8 cellular contexts compared by ENCODE assay signal in genomic region chr9:33523397-33524296, GRCh38. TPM values are rescaled to one million over a fixed set of nuclear protein-coding genes. Genes with fewer than 3 reads are reported as not detected.
DNase-seq lines count a peak whose midpoint lies in the region; ATAC-seq, FAIRE-seq and TF ChIP-seq lines count a peak whose summit lies in the region.
"Not testable (repeated sequence)": the region's sequence is repeated elsewhere in the genome, so short reads cannot be mapped to it uniquely, and the experiment has no call there.

TSS of gene ANKRD18B (plus strand) at chr9:33524251. CDS start at chr9:33524490, 239 bp downstream.

- FAIRE-seq in small intestine (lab: Jason Lieb, UNC), result not testable (repeated sequence)

- not testable (repeated sequence) for H3K4me1 Mint-ChIP-seq in endothelial cell (ENCODE audit: unreplicated experiment)

- intact Hi-C loops in left lung (cut with DNase I), result not testable (repeated sequence)

- H3K27ac ChIP-seq in SJSA1; left lung; small intestine (ENCODE audit: low read depth in 1 of 2, low read length in 1 of 2): not testable (repeated sequence)

- H3K4me3 Mint-ChIP-seq in endothelial cell (ENCODE audit: unreplicated experiment), result peak within 1 kb of the TSS; percentile 91

- DNase-seq in A172 (ENCODE audit: low spot score) (peak; percentile 35), NCI-H146 (lab: John Stamatoyannopoulos, UW) (peak; percentile 95), activated T-helper 1 cell treated with Interleukin-2 at 50 U/mL for 16 hours (ENCODE audit: low read depth) (peak; percentile 20), endothelial cell (ENCODE audit: low spot score) (peak; percentile 33), left lung (peak in 1 of 2 donors; percentile 81), small intestine (peak; percentile 9)
- DNase-seq in SJSA1 (ENCODE audit: low read depth in 1 of 2, low spot score in 2 of 2), result not testable (repeated sequence)

- not testable (repeated sequence) for H3K27ac Mint-ChIP-seq in endothelial cell (ENCODE audit: unreplicated experiment)

- not testable (repeated sequence) for H3K27me3 Mint-ChIP-seq in endothelial cell (ENCODE audit: unreplicated experiment)

- not testable (repeated sequence) for H3K36me3 ChIP-seq in SJSA1; left lung; small intestine (ENCODE audit: control insufficient read depth in 2 of 2, insufficient read depth in 2 of 2, low read length in 2 of 2)

- not testable (repeated sequence) for H3K4me1 ChIP-seq in SJSA1 (replicated peaks); small intestine (ENCODE audit: control insufficient read depth in 2 of 2, insufficient read depth in 1 of 2, low read depth in 1 of 2, low read length in 1 of 2)
- H3K4me1 ChIP-seq in left lung, result peaks cover 0 to 12% of the 10 kb centered on the region in 2 donors

- ATAC-seq in left lung, result peak; percentile 97

- H3K4me3 ChIP-seq in SJSA1 (peak within 1 kb of the TSS; percentile 16), left lung (peak within 1 kb of the TSS; percentile 7 to 30), small intestine (ENCODE audit: low read depth in 1 of 2, low read length in 2 of 2) (peak within 1 kb of the TSS in 1 of 2 donors; percentile 15)

- TF ChIP-seq CTCF in GM12872 (IDR thresholded peaks at IDR 0.05; ENCODE audit: insufficient read depth, low read depth, low read length), result peak; percentile 51
- not testable (repeated sequence) for TF ChIP-seq CTCF in endothelial cell (IDR thresholded peaks at IDR 0.05; ENCODE audit: unreplicated experiment); left lung (IDR thresholded peaks at IDR 0.05)

- not testable (repeated sequence) for H3K9me3 ChIP-seq in SJSA1 (replicated peaks); left lung; small intestine (ENCODE audit: control insufficient read depth, low read depth)

- H3K27me3 ChIP-seq in SJSA1 (replicated peaks); small intestine (ENCODE audit: control insufficient read depth in 2 of 2, insufficient read depth in 2 of 2, low read length in 2 of 2): not testable (repeated sequence)
- H3K27me3 ChIP-seq in left lung, result peaks cover 45 to 80% of the 10 kb centered on the region in 2 donors

- 2 to 5% (median 2%) methylated on average over 44 to 73 of the region's 73 CpGs for WGBS in small intestine, 3 donors

- H3K36me3 Mint-ChIP-seq in endothelial cell (ENCODE audit: low read depth, unreplicated experiment), result not testable (repeated sequence)

- H3K9me3 Mint-ChIP-seq in endothelial cell (ENCODE audit: unreplicated experiment), result not testable (repeated sequence)

RNA-seq across cellular contexts. Expression of gene ANKRD18B, which starts in this region (rescaled TPM):
- 10.6 and 12.6 TPM in 2 replicates for total RNA-seq in A172 (2014; rRNA removed; shearing (Covaris generic))
- not detected in 2 replicates for total RNA-seq in SJSA1 (2014; rRNA removed; shearing (Covaris generic))
- total RNA-seq in endothelial cell (ENCODE audit: unreplicated experiment), result 0.41 TPM
- 1 to 10 TPM in 1 of 2 donors, under 1 TPM in 1; 0.58 to 1.3 TPM for total RNA-seq in left lung
- under 1 TPM in 1 of 3 donors, not detected in 2; 0.48 TPM for polyA plus RNA-seq in small intestine

Comparison
In these comparisons a context has a peak if more than half of its experiments do, and no peak if none do; other contexts are left out.
1. Peak in DNase-seq in endothelial cell; RNA of the gene not detected or under 1 TPM.
2. Peak in DNase-seq in small intestine; RNA of the gene not detected or under 1 TPM.